In the genomic region with DNA sequence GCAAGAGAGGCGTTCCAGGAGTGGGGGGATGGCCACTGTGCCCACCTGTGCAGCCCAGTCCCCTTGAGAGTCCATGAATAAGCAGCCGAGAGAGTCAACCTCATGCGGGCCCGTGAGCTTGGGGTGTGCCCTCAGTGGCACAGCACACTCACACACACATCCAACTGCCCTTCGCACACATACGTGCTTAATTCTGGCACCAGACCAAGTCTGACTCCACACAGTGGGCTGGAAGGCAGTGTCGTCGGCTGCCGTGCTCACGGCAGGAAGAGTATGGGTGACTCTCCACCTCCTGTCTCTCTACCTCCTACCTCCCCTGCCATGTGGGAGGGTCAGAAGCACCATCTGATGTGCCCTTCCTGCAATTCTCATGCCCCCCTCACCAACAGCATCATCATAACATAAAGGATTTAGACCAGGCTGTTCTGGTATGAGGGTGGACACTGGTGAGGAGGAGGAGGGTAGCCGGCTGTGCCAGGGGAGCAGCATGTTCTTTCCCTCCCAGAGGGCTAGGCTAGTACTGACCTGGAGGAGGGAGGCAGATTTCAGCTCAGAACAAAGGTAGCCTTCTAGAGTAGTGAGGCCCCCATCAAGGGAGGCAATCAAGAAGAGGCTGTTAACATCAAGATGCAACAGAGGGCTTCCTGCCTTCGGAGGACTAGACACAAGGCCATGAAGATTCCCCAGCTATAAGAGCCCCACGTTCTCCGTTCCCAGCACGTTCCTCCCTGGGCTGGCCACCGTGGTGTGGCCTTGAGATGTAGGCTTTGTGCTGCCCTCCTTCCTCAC, we compare ENCODE assay signal across 2 cellular contexts.
TF ChIP-seq lines count a peak whose summit lies in the region.

No MANE protein-coding gene starts in this region.

TF ChIP-seq in GM23338, 12 proteins besides CTCF, POLR2A, EP300 and RAD21:
- TF ChIP-seq ZNF114 (CRISPR knock-in tag; IDR thresholded peaks at IDR 0.05) (no peak), JUNB (IDR thresholded peaks at IDR 0.05; ENCODE audit: unreplicated experiment) (no peak), EZH2phosphoT487 (IDR thresholded peaks at IDR 0.05; ENCODE audit: unreplicated experiment) (no peak), STAT1 (IDR thresholded peaks at IDR 0.05; ENCODE audit: unreplicated experiment) (no peak)
- TF ChIP-seq, protein P1, sequence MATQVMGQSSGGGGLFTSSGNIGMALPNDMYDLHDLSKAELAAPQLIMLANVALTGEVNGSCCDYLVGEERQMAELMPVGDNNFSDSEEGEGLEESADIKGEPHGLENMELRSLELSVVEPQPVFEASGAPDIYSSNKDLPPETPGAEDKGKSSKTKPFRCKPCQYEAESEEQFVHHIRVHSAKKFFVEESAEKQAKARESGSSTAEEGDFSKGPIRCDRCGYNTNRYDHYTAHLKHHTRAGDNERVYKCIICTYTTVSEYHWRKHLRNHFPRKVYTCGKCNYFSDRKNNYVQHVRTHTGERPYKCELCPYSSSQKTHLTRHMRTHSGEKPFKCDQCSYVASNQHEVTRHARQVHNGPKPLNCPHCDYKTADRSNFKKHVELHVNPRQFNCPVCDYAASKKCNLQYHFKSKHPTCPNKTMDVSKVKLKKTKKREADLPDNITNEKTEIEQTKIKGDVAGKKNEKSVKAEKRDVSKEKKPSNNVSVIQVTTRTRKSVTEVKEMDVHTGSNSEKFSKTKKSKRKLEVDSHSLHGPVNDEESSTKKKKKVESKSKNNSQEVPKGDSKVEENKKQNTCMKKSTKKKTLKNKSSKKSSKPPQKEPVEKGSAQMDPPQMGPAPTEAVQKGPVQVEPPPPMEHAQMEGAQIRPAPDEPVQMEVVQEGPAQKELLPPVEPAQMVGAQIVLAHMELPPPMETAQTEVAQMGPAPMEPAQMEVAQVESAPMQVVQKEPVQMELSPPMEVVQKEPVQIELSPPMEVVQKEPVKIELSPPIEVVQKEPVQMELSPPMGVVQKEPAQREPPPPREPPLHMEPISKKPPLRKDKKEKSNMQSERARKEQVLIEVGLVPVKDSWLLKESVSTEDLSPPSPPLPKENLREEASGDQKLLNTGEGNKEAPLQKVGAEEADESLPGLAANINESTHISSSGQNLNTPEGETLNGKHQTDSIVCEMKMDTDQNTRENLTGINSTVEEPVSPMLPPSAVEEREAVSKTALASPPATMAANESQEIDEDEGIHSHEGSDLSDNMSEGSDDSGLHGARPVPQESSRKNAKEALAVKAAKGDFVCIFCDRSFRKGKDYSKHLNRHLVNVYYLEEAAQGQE (IDR thresholded peaks at IDR 0.05; ENCODE audit: unreplicated experiment): no peak
- TF ChIP-seq, protein P2, sequence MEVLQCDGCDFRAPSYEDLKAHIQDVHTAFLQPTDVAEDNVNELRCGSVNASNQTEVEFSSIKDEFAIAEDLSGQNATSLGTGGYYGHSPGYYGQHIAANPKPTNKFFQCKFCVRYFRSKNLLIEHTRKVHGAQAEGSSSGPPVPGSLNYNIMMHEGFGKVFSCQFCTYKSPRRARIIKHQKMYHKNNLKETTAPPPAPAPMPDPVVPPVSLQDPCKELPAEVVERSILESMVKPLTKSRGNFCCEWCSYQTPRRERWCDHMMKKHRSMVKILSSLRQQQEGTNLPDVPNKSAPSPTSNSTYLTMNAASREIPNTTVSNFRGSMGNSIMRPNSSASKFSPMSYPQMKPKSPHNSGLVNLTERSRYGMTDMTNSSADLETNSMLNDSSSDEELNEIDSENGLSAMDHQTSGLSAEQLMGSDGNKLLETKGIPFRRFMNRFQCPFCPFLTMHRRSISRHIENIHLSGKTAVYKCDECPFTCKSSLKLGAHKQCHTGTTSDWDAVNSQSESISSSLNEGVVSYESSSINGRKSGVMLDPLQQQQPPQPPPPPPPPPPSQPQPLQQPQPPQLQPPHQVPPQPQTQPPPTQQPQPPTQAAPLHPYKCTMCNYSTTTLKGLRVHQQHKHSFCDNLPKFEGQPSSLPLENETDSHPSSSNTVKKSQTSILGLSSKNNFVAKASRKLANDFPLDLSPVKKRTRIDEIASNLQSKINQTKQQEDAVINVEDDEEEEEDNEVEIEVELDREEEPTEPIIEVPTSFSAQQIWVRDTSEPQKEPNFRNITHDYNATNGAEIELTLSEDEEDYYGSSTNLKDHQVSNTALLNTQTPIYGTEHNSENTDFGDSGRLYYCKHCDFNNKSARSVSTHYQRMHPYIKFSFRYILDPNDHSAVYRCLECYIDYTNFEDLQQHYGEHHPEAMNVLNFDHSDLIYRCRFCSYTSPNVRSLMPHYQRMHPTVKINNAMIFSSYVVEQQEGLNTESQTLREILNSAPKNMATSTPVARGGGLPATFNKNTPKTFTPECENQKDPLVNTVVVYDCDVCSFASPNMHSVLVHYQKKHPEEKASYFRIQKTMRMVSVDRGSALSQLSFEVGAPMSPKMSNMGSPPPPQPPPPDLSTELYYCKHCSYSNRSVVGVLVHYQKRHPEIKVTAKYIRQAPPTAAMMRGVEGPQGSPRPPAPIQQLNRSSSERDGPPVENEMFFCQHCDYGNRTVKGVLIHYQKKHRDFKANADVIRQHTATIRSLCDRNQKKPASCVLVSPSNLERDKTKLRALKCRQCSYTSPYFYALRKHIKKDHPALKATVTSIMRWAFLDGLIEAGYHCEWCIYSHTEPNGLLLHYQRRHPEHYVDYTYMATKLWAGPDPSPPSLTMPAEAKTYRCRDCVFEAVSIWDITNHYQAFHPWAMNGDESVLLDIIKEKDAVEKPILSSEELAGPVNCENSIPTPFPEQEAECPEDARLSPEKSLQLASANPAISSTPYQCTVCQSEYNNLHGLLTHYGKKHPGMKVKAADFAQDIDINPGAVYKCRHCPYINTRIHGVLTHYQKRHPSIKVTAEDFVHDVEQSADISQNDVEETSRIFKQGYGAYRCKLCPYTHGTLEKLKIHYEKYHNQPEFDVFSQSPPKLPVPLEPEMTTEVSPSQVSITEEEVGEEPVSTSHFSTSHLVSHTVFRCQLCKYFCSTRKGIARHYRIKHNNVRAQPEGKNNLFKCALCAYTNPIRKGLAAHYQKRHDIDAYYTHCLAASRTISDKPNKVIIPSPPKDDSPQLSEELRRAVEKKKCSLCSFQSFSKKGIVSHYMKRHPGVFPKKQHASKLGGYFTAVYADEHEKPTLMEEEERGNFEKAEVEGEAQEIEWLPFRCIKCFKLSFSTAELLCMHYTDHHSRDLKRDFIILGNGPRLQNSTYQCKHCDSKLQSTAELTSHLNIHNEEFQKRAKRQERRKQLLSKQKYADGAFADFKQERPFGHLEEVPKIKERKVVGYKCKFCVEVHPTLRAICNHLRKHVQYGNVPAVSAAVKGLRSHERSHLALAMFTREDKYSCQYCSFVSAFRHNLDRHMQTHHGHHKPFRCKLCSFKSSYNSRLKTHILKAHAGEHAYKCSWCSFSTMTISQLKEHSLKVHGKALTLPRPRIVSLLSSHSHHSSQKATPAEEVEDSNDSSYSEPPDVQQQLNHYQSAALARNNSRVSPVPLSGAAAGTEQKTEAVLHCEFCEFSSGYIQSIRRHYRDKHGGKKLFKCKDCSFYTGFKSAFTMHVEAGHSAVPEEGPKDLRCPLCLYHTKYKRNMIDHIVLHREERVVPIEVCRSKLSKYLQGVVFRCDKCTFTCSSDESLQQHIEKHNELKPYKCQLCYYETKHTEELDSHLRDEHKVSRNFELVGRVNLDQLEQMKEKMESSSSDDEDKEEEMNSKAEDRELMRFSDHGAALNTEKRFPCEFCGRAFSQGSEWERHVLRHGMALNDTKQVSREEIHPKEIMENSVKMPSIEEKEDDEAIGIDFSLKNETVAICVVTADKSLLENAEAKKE (CRISPR knock-in tag; IDR thresholded peaks at IDR 0.05): no peak
- TF ChIP-seq, protein P3, sequence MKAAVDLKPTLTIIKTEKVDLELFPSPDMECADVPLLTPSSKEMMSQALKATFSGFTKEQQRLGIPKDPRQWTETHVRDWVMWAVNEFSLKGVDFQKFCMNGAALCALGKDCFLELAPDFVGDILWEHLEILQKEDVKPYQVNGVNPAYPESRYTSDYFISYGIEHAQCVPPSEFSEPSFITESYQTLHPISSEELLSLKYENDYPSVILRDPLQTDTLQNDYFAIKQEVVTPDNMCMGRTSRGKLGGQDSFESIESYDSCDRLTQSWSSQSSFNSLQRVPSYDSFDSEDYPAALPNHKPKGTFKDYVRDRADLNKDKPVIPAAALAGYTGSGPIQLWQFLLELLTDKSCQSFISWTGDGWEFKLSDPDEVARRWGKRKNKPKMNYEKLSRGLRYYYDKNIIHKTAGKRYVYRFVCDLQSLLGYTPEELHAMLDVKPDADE (IDR thresholded peaks at IDR 0.05): no peak

TF ChIP-seq in K562, 482 proteins besides CTCF, POLR2A, EP300 and RAD21 (continues in another document):
- TF ChIP-seq ZNF408 (CRISPR knock-in tag; IDR thresholded peaks at IDR 0.05; ENCODE audit: low read depth): no peak
- TF ChIP-seq, protein P4, sequence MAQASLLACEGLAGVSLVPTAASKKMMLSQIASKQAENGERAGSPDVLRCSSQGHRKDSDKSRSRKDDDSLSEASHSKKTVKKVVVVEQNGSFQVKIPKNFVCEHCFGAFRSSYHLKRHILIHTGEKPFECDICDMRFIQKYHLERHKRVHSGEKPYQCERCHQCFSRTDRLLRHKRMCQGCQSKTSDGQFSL (CRISPR knock-in tag; IDR thresholded peaks at IDR 0.05): no peak
- TF ChIP-seq, protein P4 (tag; IDR thresholded peaks at IDR 0.05): no peak
- no peak for TF ChIP-seq CHD4 (IDR thresholded peaks at IDR 0.05; ENCODE audit: insufficient read depth, insufficient replicate concordance, low read depth, low read length, poor library complexity, severe bottlenecking)
- no peak for TF ChIP-seq GTF2A2 (tag; IDR thresholded peaks at IDR 0.05)
- no peak for TF ChIP-seq MEF2D (tag; conservative IDR thresholded peaks at IDR 0.05; ENCODE audit: low read depth)
- TF ChIP-seq RBM34 (IDR thresholded peaks at IDR 0.05; ENCODE audit: borderline replicate concordance, insufficient read depth, low read length): no peak
- TF ChIP-seq, protein P5, sequence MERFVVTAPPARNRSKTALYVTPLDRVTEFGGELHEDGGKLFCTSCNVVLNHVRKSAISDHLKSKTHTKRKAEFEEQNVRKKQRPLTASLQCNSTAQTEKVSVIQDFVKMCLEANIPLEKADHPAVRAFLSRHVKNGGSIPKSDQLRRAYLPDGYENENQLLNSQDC (CRISPR knock-in tag; IDR thresholded peaks at IDR 0.05): no peak
- no peak for TF ChIP-seq PRPF4 (IDR thresholded peaks at IDR 0.05; ENCODE audit: insufficient read depth, low read depth, low read length, poor library complexity, severe bottlenecking)
- peak; percentile 30 for TF ChIP-seq ZFP36 (IDR thresholded peaks at IDR 0.05; ENCODE audit: low read depth, low read length, partially characterized antibody)
- no peak for TF ChIP-seq ARHGAP35 (IDR thresholded peaks at IDR 0.05; ENCODE audit: partially characterized antibody)
- TF ChIP-seq ZNF589 (CRISPR knock-in tag; IDR thresholded peaks at IDR 0.05; ENCODE audit: low read depth): no peak
- no peak for TF ChIP-seq BACH1 (tag; IDR thresholded peaks at IDR 0.05)
- TF ChIP-seq PTBP1 (IDR thresholded peaks at IDR 0.05; ENCODE audit: low read depth, low read length): no peak
- no peak for TF ChIP-seq TFAM (CRISPR knock-in tag; conservative IDR thresholded peaks at IDR 0.05)
- no peak for TF ChIP-seq HCFC1 (IDR thresholded peaks at IDR 0.05; ENCODE audit: low read depth, low read length)
- TF ChIP-seq MED1 (CRISPR knock-in tag; IDR thresholded peaks at IDR 0.05; ENCODE audit: borderline replicate concordance): no peak
- TF ChIP-seq STAT5B (CRISPR knock-in tag; IDR thresholded peaks at IDR 0.05): no peak
- TF ChIP-seq, protein P6, sequence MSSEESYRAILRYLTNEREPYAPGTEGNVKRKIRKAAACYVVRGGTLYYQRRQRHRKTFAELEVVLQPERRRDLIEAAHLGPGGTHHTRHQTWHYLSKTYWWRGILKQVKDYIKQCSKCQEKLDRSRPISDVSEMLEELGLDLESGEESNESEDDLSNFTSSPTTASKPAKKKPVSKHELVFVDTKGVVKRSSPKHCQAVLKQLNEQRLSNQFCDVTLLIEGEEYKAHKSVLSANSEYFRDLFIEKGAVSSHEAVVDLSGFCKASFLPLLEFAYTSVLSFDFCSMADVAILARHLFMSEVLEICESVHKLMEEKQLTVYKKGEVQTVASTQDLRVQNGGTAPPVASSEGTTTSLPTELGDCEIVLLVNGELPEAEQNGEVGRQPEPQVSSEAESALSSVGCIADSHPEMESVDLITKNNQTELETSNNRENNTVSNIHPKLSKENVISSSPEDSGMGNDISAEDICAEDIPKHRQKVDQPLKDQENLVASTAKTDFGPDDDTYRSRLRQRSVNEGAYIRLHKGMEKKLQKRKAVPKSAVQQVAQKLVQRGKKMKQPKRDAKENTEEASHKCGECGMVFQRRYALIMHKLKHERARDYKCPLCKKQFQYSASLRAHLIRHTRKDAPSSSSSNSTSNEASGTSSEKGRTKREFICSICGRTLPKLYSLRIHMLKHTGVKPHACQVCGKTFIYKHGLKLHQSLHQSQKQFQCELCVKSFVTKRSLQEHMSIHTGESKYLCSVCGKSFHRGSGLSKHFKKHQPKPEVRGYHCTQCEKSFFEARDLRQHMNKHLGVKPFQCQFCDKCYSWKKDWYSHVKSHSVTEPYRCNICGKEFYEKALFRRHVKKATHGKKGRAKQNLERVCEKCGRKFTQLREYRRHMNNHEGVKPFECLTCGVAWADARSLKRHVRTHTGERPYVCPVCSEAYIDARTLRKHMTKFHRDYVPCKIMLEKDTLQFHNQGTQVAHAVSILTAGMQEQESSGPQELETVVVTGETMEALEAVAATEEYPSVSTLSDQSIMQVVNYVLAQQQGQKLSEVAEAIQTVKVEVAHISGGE (CRISPR knock-in tag; IDR thresholded peaks at IDR 0.05): no peak
- TF ChIP-seq, protein P1 (CRISPR knock-in tag; IDR thresholded peaks at IDR 0.05; ENCODE audit: low read depth): no peak
- TF ChIP-seq NFIC (IDR thresholded peaks at IDR 0.05): peak; percentile 60; the same call in 1 of the 2 replicates
- TF ChIP-seq ZBTB17 (CRISPR knock-in tag; IDR thresholded peaks at IDR 0.05): no peak
- 0 out of 2 replicates have a peak, but pooled peaks have one; percentile 33 for TF ChIP-seq BCOR (IDR thresholded peaks at IDR 0.05)
